19 cellular contexts compared by ENCODE assay signal in the genomic region with DNA sequence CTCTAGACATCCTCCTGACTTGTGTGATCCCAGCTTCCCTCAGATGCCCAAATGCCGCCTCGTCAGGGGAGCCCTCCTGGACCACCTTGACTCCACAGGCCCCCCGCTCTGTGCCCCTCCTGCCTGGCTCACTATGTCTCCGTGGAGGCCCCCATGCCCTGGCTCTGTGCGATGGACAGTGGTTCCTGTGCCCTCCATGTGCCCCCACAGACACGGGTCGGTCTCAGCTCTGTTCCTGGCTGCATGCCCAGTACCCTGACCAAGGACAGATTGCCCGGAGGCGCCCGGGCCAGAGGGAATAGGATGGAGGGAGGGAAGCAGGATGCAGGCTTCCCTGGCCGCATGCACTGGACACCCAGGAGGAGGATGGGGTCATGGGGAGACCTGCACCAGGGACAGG.
A peak's percentile ranks its signal among the peaks of the same experiment; 100 is the strongest.
DNase-seq lines count a peak whose midpoint lies in the region; ATAC-seq and TF ChIP-seq lines count a peak whose summit lies in the region.
"Had no signal": no experiment of that assay in that cellular context is flagged by ENCODE, and none has a peak within 500 bp of the region (broad histone marks: within the 10 kb centered on the region; RNA-seq: fewer than 3 reads in every experiment).

No MANE protein-coding gene starts in this region.

- H4K20me1 ChIP-seq in SK-N-SH (ENCODE audit: insufficient read depth) (no peaks in the 10 kb centered on the region), neural progenitor cell (ENCODE audit: low read depth) (peaks cover 5% of the 10 kb centered on the region)

- no peaks in the 10 kb centered on the region; the same call in none of the 2 replicates for H3K27me3 ChIP-seq in SK-N-SH (ENCODE audit: insufficient read depth)
- H3K27me3 ChIP-seq in neural progenitor cell: no peaks in the 10 kb centered on the region
- no peaks in the 10 kb centered on the region for H3K27me3 ChIP-seq in vagina

- H2AFZ ChIP-seq in SK-N-SH (ENCODE audit: low read depth) (no peak overlapping the region), neural progenitor cell (replicated peaks) (no peak overlapping the region)
- H2AFZ ChIP-seq: GM23338 had no signal

- ATAC-seq in SK-N-SH treated with all-trans-retinoic acid at 6 μM for 48 hours (no peak), T-cell (replicated peaks in 1 of 4) (no peak)
- ATAC-seq: CD8-positive, alpha-beta T cell; GM23338 had no signal

- H3K9me3 Mint-ChIP-seq in brain: no peaks in the 10 kb centered on the region
- H3K9me3 Mint-ChIP-seq in neural progenitor cell: no peaks in the 10 kb centered on the region
- H3K9me3 Mint-ChIP-seq in T-cell: no peaks in the 10 kb centered on the region
- H3K9me3 Mint-ChIP-seq: CD8-positive, alpha-beta T cell; GM23338 had no signal

- H3K4me1 Mint-ChIP-seq in brain (peaks cover 38% of the 10 kb centered on the region), neural progenitor cell (peaks cover 3% of the 10 kb centered on the region), T-cell (no peaks in the 10 kb centered on the region)
- H3K4me1 Mint-ChIP-seq: B cell; CD4-positive, CD25-positive, alpha-beta regulatory T cell had no signal

- H3K4me1 ChIP-seq in SK-N-SH (ENCODE audit: control insufficient read depth in 1 of 2, insufficient read depth in 2 of 2, low read depth in 1 of 2, low read length in 1 of 2) (no peaks in the 10 kb centered on the region; a peak in 1 of 4 replicates), neural progenitor cell (no peaks in the 10 kb centered on the region), vagina (no peaks in the 10 kb centered on the region)
- H3K4me1 ChIP-seq: Caco-2, HAP-1 had no signal

- no peak overlapping the region for H3K27ac ChIP-seq in SK-N-SH (ENCODE audit: low read depth in 2 of 2, low read length in 1 of 2)
- no peak overlapping the region for H3K27ac ChIP-seq in neural progenitor cell
- no peak overlapping the region for H3K27ac ChIP-seq in vagina
- H3K27ac ChIP-seq: 22Rv1, BLaER1, C4-2B had no signal

- H3K79me2 ChIP-seq in SK-N-SH (ENCODE audit: insufficient read depth) (no peaks in the 10 kb centered on the region), neural progenitor cell (ENCODE audit: low read depth) (no peaks in the 10 kb centered on the region)

- peak; percentile 58 for DNase-seq in SK-N-SH
- no peak for DNase-seq in neural progenitor cell (ENCODE audit: low spot score)
- DNase-seq in vagina (ENCODE audit: extremely low spot score in 2 of 2): no peak
- no peak for DNase-seq in T-cell
- no peak for DNase-seq in MV-4-11 (lab: John Stamatoyannopoulos, UW)
- DNase-seq: Caco-2; CD4-positive, CD25-positive, alpha-beta regulatory T cell; CD8-positive, alpha-beta T cell; DMS153; DND-41; HFFc6 had no signal

- H3K4me3 ChIP-seq in SK-N-SH (ENCODE audit: low read depth in 2 of 2, low read length in 1 of 2): no peak overlapping the region
- H3K4me3 ChIP-seq in neural progenitor cell: no peak overlapping the region
- H3K4me3 ChIP-seq in vagina: no peak overlapping the region
- H3K4me3 ChIP-seq: BLaER1, GM23338, HAP-1 had no signal

- H3K4me2 ChIP-seq in SK-N-SH (no peak overlapping the region), neural progenitor cell (no peak overlapping the region)
- H3K4me2 ChIP-seq: BLaER1, GM23338 had no signal

- TF ChIP-seq RAD21 in SK-N-SH (IDR thresholded peaks at IDR 0.05; ENCODE audit: low read length): no peak

- TF ChIP-seq CTCF in SK-N-SH (IDR thresholded peaks at IDR 0.05): no peak
- no peak for TF ChIP-seq CTCF in brain (conservative IDR thresholded peaks at IDR 0.05)
- TF ChIP-seq CTCF in neural progenitor cell (IDR thresholded peaks at IDR 0.05): no peak
- TF ChIP-seq CTCF in vagina (IDR thresholded peaks at IDR 0.05): no peak

- CTCF ChIA-PET in SK-N-SH (lab: Yijun Ruan, JAX) (no interaction called here), T-cell (lab: Charles Lee) (no interaction called here)

- 18% methylated on average over 4 of the region's 11 CpGs for whole genome bisulfite sequencing in SK-N-SH (ENCODE audit: low lambda C conversion rate)

- H3F3A ChIP-seq in SK-N-SH (replicated peaks; ENCODE audit: insufficient read depth) (no peaks in the 10 kb centered on the region), neural progenitor cell (ENCODE audit: low read depth) (no peaks in the 10 kb centered on the region)

- H3K4me3 Mint-ChIP-seq in brain (no peak overlapping the region), neural progenitor cell (peak overlapping the region; percentile 38), T-cell (no peak overlapping the region)
- H3K4me3 Mint-ChIP-seq: B cell; CD4-positive, CD25-positive, alpha-beta regulatory T cell; CD8-positive, alpha-beta T cell; GM23338; HFFc6 had no signal

- no peak for TF ChIP-seq POLR2A in vagina (IDR thresholded peaks at IDR 0.05)

- H3K9ac ChIP-seq in SK-N-SH: no peak overlapping the region
- H3K9ac ChIP-seq in neural progenitor cell: no peak overlapping the region
- H3K9ac ChIP-seq: BLaER1 had no signal

- H3K9me3 ChIP-seq in SK-N-SH (no peaks in the 10 kb centered on the region), neural progenitor cell (ENCODE audit: low read depth) (no peaks in the 10 kb centered on the region), vagina (no peaks in the 10 kb centered on the region)
- H3K9me3 ChIP-seq: BLaER1, Caco-2, HAP-1 had no signal

- intact Hi-C loops in vagina (cut with DNase I): no loop called here

- H3K27me3 Mint-ChIP-seq in brain (peaks cover 5% of the 10 kb centered on the region), neural progenitor cell (ENCODE audit: insufficient read depth, low read depth) (peaks cover 10% of the 10 kb centered on the region), T-cell (peaks cover 2 to 6% of the 10 kb centered on the region in 2 donors)
- H3K27me3 Mint-ChIP-seq: B cell; CD4-positive, CD25-positive, alpha-beta regulatory T cell had no signal

- POLR2A ChIA-PET in SK-N-SH (lab: Yijun Ruan, JAX) (no interaction called here), T-cell (lab: Charles Lee) (no interaction called here)

- H3K36me3 ChIP-seq in SK-N-SH (replicated peaks in 1 of 2; ENCODE audit: control insufficient read depth in 1 of 2, insufficient read depth in 2 of 2, low read length in 1 of 2) (no peaks in the 10 kb centered on the region), neural progenitor cell (no peaks in the 10 kb centered on the region), vagina (no peaks in the 10 kb centered on the region)
- H3K36me3 ChIP-seq: BLaER1, HAP-1 had no signal

- no peaks in the 10 kb centered on the region for H3K36me3 Mint-ChIP-seq in brain
- no peaks in the 10 kb centered on the region for H3K36me3 Mint-ChIP-seq in neural progenitor cell
- no peaks in the 10 kb centered on the region for H3K36me3 Mint-ChIP-seq in T-cell
- H3K36me3 Mint-ChIP-seq: CD4-positive, CD25-positive, alpha-beta regulatory T cell; CD8-positive, alpha-beta T cell had no signal

- TF ChIP-seq EP300 in SK-N-SH (IDR thresholded peaks at IDR 0.05; ENCODE audit: borderline replicate concordance in 1 of 2, low read depth in 1 of 2, low read length in 1 of 2): no peak

- H3K9me2 ChIP-seq in SK-N-SH: no peaks in the 10 kb centered on the region

- peak overlapping the region in 3 of 5 experiments; percentile 36 to 65 (median 54) for H3K27ac Mint-ChIP-seq in brain
- H3K27ac Mint-ChIP-seq in neural progenitor cell: no peak overlapping the region
- no peak overlapping the region for H3K27ac Mint-ChIP-seq in T-cell
- H3K27ac Mint-ChIP-seq: B cell; CD4-positive, CD25-positive, alpha-beta regulatory T cell; CD8-positive, alpha-beta T cell; GM23338; HFFc6 had no signal

TF ChIP-seq in SK-N-SH, 30 proteins besides CTCF, POLR2A, EP300 and RAD21:
- TF ChIP-seq RCOR1 (IDR thresholded peaks at IDR 0.05; ENCODE audit: low read length) (no peak), SIN3A (IDR thresholded peaks at IDR 0.05; ENCODE audit: borderline replicate concordance, low read depth, low read length) (no peak), NRF1 (IDR thresholded peaks at IDR 0.05; ENCODE audit: low read depth, low read length) (no peak), JUND (IDR thresholded peaks at IDR 0.05) (no peak), GATA2 (CRISPR knock-in tag; IDR thresholded peaks at IDR 0.05) (no peak), FOXM1 (IDR thresholded peaks at IDR 0.05; ENCODE audit: low read depth) (no peak), MXI1 (IDR thresholded peaks at IDR 0.05; ENCODE audit: low read depth, low read length) (no peak), TEAD4 (IDR thresholded peaks at IDR 0.05; ENCODE audit: borderline replicate concordance, insufficient read depth) (no peak)
- TF ChIP-seq, protein P1, sequence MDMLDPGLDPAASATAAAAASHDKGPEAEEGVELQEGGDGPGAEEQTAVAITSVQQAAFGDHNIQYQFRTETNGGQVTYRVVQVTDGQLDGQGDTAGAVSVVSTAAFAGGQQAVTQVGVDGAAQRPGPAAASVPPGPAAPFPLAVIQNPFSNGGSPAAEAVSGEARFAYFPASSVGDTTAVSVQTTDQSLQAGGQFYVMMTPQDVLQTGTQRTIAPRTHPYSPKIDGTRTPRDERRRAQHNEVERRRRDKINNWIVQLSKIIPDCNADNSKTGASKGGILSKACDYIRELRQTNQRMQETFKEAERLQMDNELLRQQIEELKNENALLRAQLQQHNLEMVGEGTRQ (IDR thresholded peaks at IDR 0.05; ENCODE audit: borderline replicate concordance, low read depth, low read length): no peak

TF ChIP-seq in SK-N-SH treated with all-trans-retinoic acid at 6 μM for 48 hours, 23 proteins besides CTCF, POLR2A, EP300 and RAD21 (continues in another document):
- TF ChIP-seq ESRRG (CRISPR knock-in tag; IDR thresholded peaks at IDR 0.05) (no peak), ZNF70 (CRISPR knock-in tag; IDR thresholded peaks at IDR 0.05) (no peak), SNAI2 (CRISPR knock-in tag; IDR thresholded peaks at IDR 0.05) (no peak), GLIS3 (CRISPR knock-in tag; IDR thresholded peaks at IDR 0.05) (no peak), ISL1 (CRISPR knock-in tag; IDR thresholded peaks at IDR 0.05) (no peak), CSDC2 (CRISPR knock-in tag; IDR thresholded peaks at IDR 0.05) (no peak), BACH2 (CRISPR knock-in tag; IDR thresholded peaks at IDR 0.05; ENCODE audit: borderline replicate concordance) (no peak), TCF4 (CRISPR knock-in tag; IDR thresholded peaks at IDR 0.05; ENCODE audit: borderline replicate concordance) (no peak)
- TF ChIP-seq, protein P2, sequence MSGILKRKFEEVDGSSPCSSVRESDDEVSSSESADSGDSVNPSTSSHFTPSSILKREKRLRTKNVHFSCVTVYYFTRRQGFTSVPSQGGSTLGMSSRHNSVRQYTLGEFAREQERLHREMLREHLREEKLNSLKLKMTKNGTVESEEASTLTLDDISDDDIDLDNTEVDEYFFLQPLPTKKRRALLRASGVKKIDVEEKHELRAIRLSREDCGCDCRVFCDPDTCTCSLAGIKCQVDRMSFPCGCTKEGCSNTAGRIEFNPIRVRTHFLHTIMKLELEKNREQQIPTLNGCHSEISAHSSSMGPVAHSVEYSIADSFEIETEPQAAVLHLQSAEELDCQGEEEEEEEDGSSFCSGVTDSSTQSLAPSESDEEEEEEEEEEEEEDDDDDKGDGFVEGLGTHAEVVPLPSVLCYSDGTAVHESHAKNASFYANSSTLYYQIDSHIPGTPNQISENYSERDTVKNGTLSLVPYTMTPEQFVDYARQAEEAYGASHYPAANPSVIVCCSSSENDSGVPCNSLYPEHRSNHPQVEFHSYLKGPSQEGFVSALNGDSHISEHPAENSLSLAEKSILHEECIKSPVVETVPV (CRISPR knock-in tag; IDR thresholded peaks at IDR 0.05): no peak

Comparison
In these comparisons a context has a peak if more than half of its experiments do, and no peak if none do; other contexts are left out.
1. H3K27ac Mint-ChIP-seq: peak in brain (3 of 5); none in neural progenitor cell (single experiment) and T-cell (0 of 2).